14 cellular contexts compared by ENCODE assay signal in genomic region chr13:110326263-110326904, GRCh38. TPM values are rescaled to one million over a fixed set of nuclear protein-coding genes. Genes with fewer than 3 reads are reported as not detected.
DNase-seq lines count a peak whose midpoint lies in the region; ATAC-seq, FAIRE-seq and TF ChIP-seq lines count a peak whose summit lies in the region.
"Had no signal": no experiment of that assay in that cellular context is flagged by ENCODE, and none has a peak within 500 bp of the region (broad histone marks: within the 10 kb centered on the region; RNA-seq: fewer than 3 reads in every experiment).

No MANE protein-coding gene starts in this region.

- TF ChIP-seq POLR2A in A549 (IDR thresholded peaks at IDR 0.05; ENCODE audit: low read length): no peak

- ATAC-seq in A549 (no peak), GM19324 (IDR thresholded peaks at IDR 0.05; ENCODE audit: low FRiP score, unreplicated experiment) (no peak)

- no peak for TF ChIP-seq EP300 in A549 (IDR thresholded peaks at IDR 0.05)

- H3K27ac ChIP-seq in A549 (peak overlapping the region; percentile 13 to 85; a peak in 4 of 6 replicates), RWPE1 (peak overlapping the region; percentile 6; the same call in 1 of the 2 replicates), cardiac muscle cell (peak overlapping the region; percentile 49), WERI-Rb-1 (no peak overlapping the region)
- H3K27ac ChIP-seq: HL-60 had no signal

- H3K9me3 Mint-ChIP-seq in neural crest cell: peaks cover 2% of the 10 kb centered on the region
- H3K9me3 Mint-ChIP-seq: activated T-helper 2 cell treated with anti-CD3 and anti-CD28 coated beads, Interferon-gamma antibody, Interleukin-2, Interleukin-4, amounts not matched to agents 10 μg/mL and 5 μg/mL and 100 μg/mL, durations not matched to agents 14 hours and 24 hours and 36 hours had no signal

- H3K4me3 ChIP-seq in A549 (no peak overlapping the region), cardiac muscle cell (no peak overlapping the region), WERI-Rb-1 (ENCODE audit: low read depth, low read length) (no peak overlapping the region)

- no peak for TF ChIP-seq CTCF in A549 (IDR thresholded peaks at IDR 0.05)
- TF ChIP-seq CTCF in RWPE1 (conservative IDR thresholded peaks at IDR 0.05; ENCODE audit: low read depth): no peak
- TF ChIP-seq CTCF in cardiac muscle cell (IDR thresholded peaks at IDR 0.05; ENCODE audit: low read depth, low read length): no peak
- no peak for TF ChIP-seq CTCF in neural crest cell (conservative IDR thresholded peaks at IDR 0.05)
- TF ChIP-seq CTCF in WERI-Rb-1 (IDR thresholded peaks at IDR 0.05; ENCODE audit: low read depth, low read length): no peak

- no peak overlapping the region for H3K4me3 Mint-ChIP-seq in neural crest cell

- peaks cover 46% of the 10 kb centered on the region for H3K4me1 Mint-ChIP-seq in neural crest cell

- CTCF ChIA-PET in A549 (lab: Yijun Ruan, JAX) (interaction anchor here (0.9 to 1.5 kb wide), 3 partner anchors 17 to 79 kb away, joined by 3 to 5 read pairs (median 3); no protein-coding TSS in a partner anchor), RWPE1 (lab: Yijun Ruan, JAX) (interaction anchor here (0.6 kb wide), 1 partner anchor 17 kb away, joined by 3 read pairs; no protein-coding TSS in a partner anchor)

- POLR2A ChIA-PET in A549 (lab: Yijun Ruan, JAX): no interaction called here
- POLR2A ChIA-PET in RWPE1 (lab: Yijun Ruan, JAX; ENCODE audit: low non-redundant PET): no interaction called here

- WGBS in A549 (ENCODE audit: missing lambda C conversion rate): 86% methylated on average over 11 of the region's 12 CpGs

- H3K4me2 ChIP-seq in A549: peak overlapping the region; percentile 21; the same call in 1 of the 3 replicates

- no peak for TF ChIP-seq RAD21 in A549 (conservative IDR thresholded peaks at IDR 0.05 in 1 of 2, IDR thresholded peaks at IDR 0.05 in 1 of 2)

- no peaks in the 10 kb centered on the region for H3K27me3 Mint-ChIP-seq in neural crest cell (ENCODE audit: low read depth)

- peaks cover 24% of the 10 kb centered on the region for H3K36me3 Mint-ChIP-seq in neural crest cell (ENCODE audit: low read depth)

- no peak for FAIRE-seq in A549 (lab: Jason Lieb, UNC)

- H3K27me3 ChIP-seq in cardiac muscle cell (no peaks in the 10 kb centered on the region), WERI-Rb-1 (ENCODE audit: insufficient read depth, low read depth, severe bottlenecking) (no peaks in the 10 kb centered on the region)

- no peak for DNase-seq in A549 (ENCODE audit: low read depth in 1 of 2, low spot score in 1 of 2)
- DNase-seq in RWPE1 (ENCODE audit: low spot score): no peak
- no peak for DNase-seq in cardiac muscle cell (ENCODE audit: low read depth in 1 of 2, low spot score in 1 of 2)
- DNase-seq in neural crest cell (ENCODE audit: low read depth, low spot score): no peak
- no peak for DNase-seq in WERI-Rb-1
- DNase-seq in GDM1 (lab: John Stamatoyannopoulos, UW): no peak
- no peak for DNase-seq in NK-92 treated with Interleukin-12 subunit alpha and Interleukin-12 subunit beta, amount 100 ng/mL, for 24 hours (lab: John Stamatoyannopoulos, UW)
- DNase-seq: caudate nucleus, NCI-H1092 treated with DMSO at 0.1 percent for 48 hours, NCI-H526 treated with DMSO at 0.1 percent for 48 hours, substantia nigra had no signal

- H3K27ac Mint-ChIP-seq in neural crest cell (ENCODE audit: unreplicated experiment): peak overlapping the region; percentile 68
- H3K27ac Mint-ChIP-seq: activated T-helper 2 cell treated with anti-CD3 and anti-CD28 coated beads, Interferon-gamma antibody, Interleukin-2, Interleukin-4, amounts not matched to agents 10 μg/mL and 5 μg/mL and 100 μg/mL, durations not matched to agents 14 hours and 24 hours and 36 hours had no signal

- H3K4me1 ChIP-seq in A549 (peaks cover 62% of the 10 kb centered on the region), cardiac muscle cell (ENCODE audit: low read depth) (peaks cover 29% of the 10 kb centered on the region)

- H3K9me3 ChIP-seq in A549 (no peaks in the 10 kb centered on the region), cardiac muscle cell (ENCODE audit: low read depth) (no peaks in the 10 kb centered on the region), WERI-Rb-1 (ENCODE audit: severe bottlenecking) (no peaks in the 10 kb centered on the region)

- H3K36me3 ChIP-seq in cardiac muscle cell (no peaks in the 10 kb centered on the region), WERI-Rb-1 (no peaks in the 10 kb centered on the region; the same call in 1 of the 2 replicates)

TF ChIP-seq in A549, 52 proteins besides CTCF, POLR2A, EP300 and RAD21 (continues in another document):
- TF ChIP-seq RARB (CRISPR knock-in tag; IDR thresholded peaks at IDR 0.05) (no peak), CBX2 (IDR thresholded peaks at IDR 0.05; ENCODE audit: borderline replicate concordance, low read depth) (no peak), NFE2L2 (conservative IDR thresholded peaks at IDR 0.05; ENCODE audit: low read length) (no peak), JUN (IDR thresholded peaks at IDR 0.05) (no peak), FOXS1 (CRISPR knock-in tag; IDR thresholded peaks at IDR 0.05) (no peak), NPAS2 (CRISPR knock-in tag; IDR thresholded peaks at IDR 0.05; ENCODE audit: borderline replicate concordance) (no peak), TFCP2L1 (CRISPR knock-in tag; IDR thresholded peaks at IDR 0.05) (no peak), HMGXB4 (CRISPR knock-in tag; IDR thresholded peaks at IDR 0.05; ENCODE audit: borderline replicate concordance) (no peak), RCOR1 (IDR thresholded peaks at IDR 0.05; ENCODE audit: low read depth, low read length) (no peak), PBX3 (IDR thresholded peaks at IDR 0.05) (no peak), RFX5 (IDR thresholded peaks at IDR 0.05) (no peak)
- TF ChIP-seq, protein P1, sequence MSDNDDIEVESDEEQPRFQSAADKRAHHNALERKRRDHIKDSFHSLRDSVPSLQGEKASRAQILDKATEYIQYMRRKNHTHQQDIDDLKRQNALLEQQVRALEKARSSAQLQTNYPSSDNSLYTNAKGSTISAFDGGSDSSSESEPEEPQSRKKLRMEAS (IDR thresholded peaks at IDR 0.05): no peak

RNA-seq across cellular contexts. Expression of gene COL4A2, which starts 19.3 kb away (rescaled TPM):
- polyA plus RNA-seq in A549 (2011; rRNA removed): 36.2 and 46.9 TPM in 2 replicates
- polyA plus RNA-seq in A549 (2012; cell fraction: cytosol; rRNA removed): 54.3 and 88.3 TPM in 2 replicates
- 415 and 541 TPM in 2 replicates for polyA plus RNA-seq in A549 (2012; cell fraction: nucleus; rRNA removed)
- 112 to 122 TPM (median 119 TPM) in 3 replicates for polyA plus RNA-seq in A549 (2017; fragmentation: RNase III; extraction: RNeasy Plus Mini Kit Qiagen cat#74134 plus additional on column Dnase treatment)
- 56.5 and 110 TPM in 2 replicates for polyA minus RNA-seq in A549 (2011; rRNA and poly(A)+ RNA removed)
- total RNA-seq in cardiac muscle cell: 285 and 516 TPM in 2 replicates
- polyA plus RNA-seq in cardiac muscle cell: 184 and 277 TPM in 2 replicates
- total RNA-seq in neural crest cell: 159 and 164 TPM in 2 replicates
- total RNA-seq: activated T-helper 2 cell treated with anti-CD3 and anti-CD28 coated beads, Interferon-gamma antibody, Interleukin-2, Interleukin-4, amounts not matched to agents 10 μg/mL and 5 μg/mL and 100 μg/mL, durations not matched to agents 14 hours and 24 hours and 36 hours had no signal

RNA-seq across cellular contexts. Expression of gene COL4A1, which starts 19.4 kb away (rescaled TPM):
- polyA plus RNA-seq in A549 (2011; rRNA removed) (23.8 and 24.3 TPM in 2 replicates), A549 (2017; fragmentation: RNase III; extraction: RNeasy Plus Mini Kit Qiagen cat#74134 plus additional on column Dnase treatment) (70.9 to 71.4 TPM (median 71.3 TPM) in 3 replicates), cardiac muscle cell (73.9 and 95.2 TPM in 2 replicates)
- polyA plus RNA-seq in A549 (2012; cell fraction: cytosol; rRNA removed): 12.5 and 16.6 TPM in 2 replicates
- 47.7 and 57.6 TPM in 2 replicates for polyA plus RNA-seq in A549 (2012; cell fraction: nucleus; rRNA removed)
- 32.9 and 42.4 TPM in 2 replicates for polyA minus RNA-seq in A549 (2011; rRNA and poly(A)+ RNA removed)
- total RNA-seq in cardiac muscle cell (107 and 171 TPM in 2 replicates), neural crest cell (65.5 and 67.9 TPM in 2 replicates)
- total RNA-seq: activated T-helper 2 cell treated with anti-CD3 and anti-CD28 coated beads, Interferon-gamma antibody, Interleukin-2, Interleukin-4, amounts not matched to agents 10 μg/mL and 5 μg/mL and 100 μg/mL, durations not matched to agents 14 hours and 24 hours and 36 hours had no signal
